In genomic region chr13:99498304-99499161, GRCh38 we compare ENCODE assay signal across 8 cellular contexts. TPM values are rescaled to one million over a fixed set of nuclear protein-coding genes. Genes with fewer than 3 reads are reported as not detected.
DNase-seq lines count a peak whose midpoint lies in the region; ATAC-seq and TF ChIP-seq lines count a peak whose summit lies in the region.

No MANE protein-coding gene starts in this region.

- peak; percentile 44 for ATAC-seq in GM19043 (IDR thresholded peaks at IDR 0.05; ENCODE audit: low read depth, unreplicated experiment)
- ATAC-seq in HG03354 (IDR thresholded peaks at IDR 0.05; ENCODE audit: poor library complexity, severe bottlenecking, unreplicated experiment), result peak; percentile 63

- peak; percentile 3 for TF ChIP-seq CTCF in choroid plexus epithelial cell (conservative IDR thresholded peaks at IDR 0.05; ENCODE audit: low read depth, low read length)
- TF ChIP-seq CTCF in kidney epithelial cell (IDR thresholded peaks at IDR 0.05; ENCODE audit: insufficient read depth, low read length, poor library complexity, severe bottlenecking), result no peak

- H3K36me3 ChIP-seq in kidney epithelial cell (ENCODE audit: control insufficient read depth, insufficient read depth, low read length), result no peaks in the 10 kb centered on the region

- no peaks in the 10 kb centered on the region for H3K27me3 ChIP-seq in kidney epithelial cell (ENCODE audit: control insufficient read depth, insufficient read depth, low read length)

- H3K4me3 ChIP-seq in choroid plexus epithelial cell (ENCODE audit: low read depth, low read length) (peak overlapping the region; percentile 59), kidney epithelial cell (ENCODE audit: low read depth, low read length) (peak overlapping the region; percentile 43)

- DNase-seq in AG20443 (ENCODE audit: low spot score) (peak; percentile 97), NCI-H510A (lab: John Stamatoyannopoulos, UW) (peak; percentile 88), choroid plexus epithelial cell (ENCODE audit: low read depth) (peak; percentile 99), kidney epithelial cell (ENCODE audit: low read depth) (peak; percentile 90)
- DNase-seq in activated CD4-positive, alpha-beta T cell treated with anti-CD3 and anti-CD28 coated beads for 24 hours (ENCODE audit: low read depth in 2 of 2), result peak; percentile 94 to 96
- DNase-seq in stimulated activated CD4-positive, alpha-beta T cell treated with anti-CD3 and anti-CD28 coated beads, Interleukin-15, amount 100 ng/mL, for 24 hours, result peak; percentile 98

RNA-seq across cellular contexts. Expression of gene TM9SF2, which starts 2.7 kb away (rescaled TPM):
- total RNA-seq in kidney epithelial cell, result 136 and 137 TPM in 2 replicates

Comparison
In these comparisons a context has a peak if more than half of its experiments do, and no peak if none do; other contexts are left out.
1. Peak in every context shown above with its lines: DNase-seq, ATAC-seq and H3K4me3 ChIP-seq.